ENCODE assay signal across 1 cellular context in the genomic region with DNA sequence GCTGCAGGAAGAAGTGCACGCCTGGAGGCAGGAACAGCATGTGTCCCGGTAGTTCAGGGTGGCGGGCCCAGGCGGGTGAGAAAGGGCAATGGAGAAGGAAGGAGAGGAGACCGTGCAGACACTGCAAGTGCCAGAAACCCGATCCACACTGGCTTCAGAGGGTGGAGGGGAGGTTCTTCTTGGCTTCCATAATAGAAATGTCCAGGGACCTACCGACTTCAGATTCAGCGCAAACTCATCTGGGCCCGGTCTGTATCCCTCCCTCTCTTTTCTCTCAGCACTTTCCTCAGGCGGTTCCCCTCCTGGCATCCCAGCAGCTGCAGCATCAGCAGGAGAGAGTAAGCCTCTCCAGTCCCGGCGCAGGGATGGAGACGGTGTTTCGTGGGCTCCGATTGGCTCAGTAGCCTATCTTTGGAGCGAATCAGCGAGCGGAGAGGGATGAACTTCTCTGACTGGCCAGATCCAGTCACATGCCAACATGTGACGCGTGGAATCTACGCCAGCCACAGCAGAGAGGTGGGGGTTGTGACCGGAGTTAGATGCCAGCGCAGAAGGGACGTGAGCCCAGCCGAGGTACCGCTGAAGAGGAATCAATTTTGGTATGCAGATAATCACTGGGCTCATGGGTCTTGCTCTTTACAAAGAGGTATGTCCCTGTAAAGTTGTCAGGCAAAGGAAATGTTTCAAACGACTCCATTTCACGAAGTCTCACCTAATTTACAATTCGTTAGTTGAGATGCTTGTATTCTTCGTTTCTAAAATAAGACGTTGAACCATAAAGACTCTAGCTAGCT.
TF ChIP-seq lines count a peak whose summit lies in the region.

No MANE protein-coding gene starts in this region.

TF ChIP-seq in A549, 52 proteins besides CTCF, POLR2A, EP300 and RAD21 (continued from another document):
- TF ChIP-seq MAFK (IDR thresholded peaks at IDR 0.05; ENCODE audit: partially characterized antibody) (peak; percentile 45), EHF (CRISPR knock-in tag; IDR thresholded peaks at IDR 0.05) (no peak), FOXS1 (CRISPR knock-in tag; IDR thresholded peaks at IDR 0.05) (no peak), CEBPB (IDR thresholded peaks at IDR 0.05) (no peak), HEYL (CRISPR knock-in tag; IDR thresholded peaks at IDR 0.05) (no peak), NFE2L2 (conservative IDR thresholded peaks at IDR 0.05; ENCODE audit: low read length) (no peak), HOXB5 (CRISPR knock-in tag; IDR thresholded peaks at IDR 0.05) (no peak)
- TF ChIP-seq, protein P1, sequence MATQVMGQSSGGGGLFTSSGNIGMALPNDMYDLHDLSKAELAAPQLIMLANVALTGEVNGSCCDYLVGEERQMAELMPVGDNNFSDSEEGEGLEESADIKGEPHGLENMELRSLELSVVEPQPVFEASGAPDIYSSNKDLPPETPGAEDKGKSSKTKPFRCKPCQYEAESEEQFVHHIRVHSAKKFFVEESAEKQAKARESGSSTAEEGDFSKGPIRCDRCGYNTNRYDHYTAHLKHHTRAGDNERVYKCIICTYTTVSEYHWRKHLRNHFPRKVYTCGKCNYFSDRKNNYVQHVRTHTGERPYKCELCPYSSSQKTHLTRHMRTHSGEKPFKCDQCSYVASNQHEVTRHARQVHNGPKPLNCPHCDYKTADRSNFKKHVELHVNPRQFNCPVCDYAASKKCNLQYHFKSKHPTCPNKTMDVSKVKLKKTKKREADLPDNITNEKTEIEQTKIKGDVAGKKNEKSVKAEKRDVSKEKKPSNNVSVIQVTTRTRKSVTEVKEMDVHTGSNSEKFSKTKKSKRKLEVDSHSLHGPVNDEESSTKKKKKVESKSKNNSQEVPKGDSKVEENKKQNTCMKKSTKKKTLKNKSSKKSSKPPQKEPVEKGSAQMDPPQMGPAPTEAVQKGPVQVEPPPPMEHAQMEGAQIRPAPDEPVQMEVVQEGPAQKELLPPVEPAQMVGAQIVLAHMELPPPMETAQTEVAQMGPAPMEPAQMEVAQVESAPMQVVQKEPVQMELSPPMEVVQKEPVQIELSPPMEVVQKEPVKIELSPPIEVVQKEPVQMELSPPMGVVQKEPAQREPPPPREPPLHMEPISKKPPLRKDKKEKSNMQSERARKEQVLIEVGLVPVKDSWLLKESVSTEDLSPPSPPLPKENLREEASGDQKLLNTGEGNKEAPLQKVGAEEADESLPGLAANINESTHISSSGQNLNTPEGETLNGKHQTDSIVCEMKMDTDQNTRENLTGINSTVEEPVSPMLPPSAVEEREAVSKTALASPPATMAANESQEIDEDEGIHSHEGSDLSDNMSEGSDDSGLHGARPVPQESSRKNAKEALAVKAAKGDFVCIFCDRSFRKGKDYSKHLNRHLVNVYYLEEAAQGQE (IDR thresholded peaks at IDR 0.05) = no peak
- TF ChIP-seq, protein P2, sequence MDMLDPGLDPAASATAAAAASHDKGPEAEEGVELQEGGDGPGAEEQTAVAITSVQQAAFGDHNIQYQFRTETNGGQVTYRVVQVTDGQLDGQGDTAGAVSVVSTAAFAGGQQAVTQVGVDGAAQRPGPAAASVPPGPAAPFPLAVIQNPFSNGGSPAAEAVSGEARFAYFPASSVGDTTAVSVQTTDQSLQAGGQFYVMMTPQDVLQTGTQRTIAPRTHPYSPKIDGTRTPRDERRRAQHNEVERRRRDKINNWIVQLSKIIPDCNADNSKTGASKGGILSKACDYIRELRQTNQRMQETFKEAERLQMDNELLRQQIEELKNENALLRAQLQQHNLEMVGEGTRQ (IDR thresholded peaks at IDR 0.05) = peak; percentile 98
